In genomic region chr15:45129651-45130129, GRCh38 we compare ENCODE assay signal across 11 cellular contexts. TPM values are rescaled to one million over a fixed set of nuclear protein-coding genes. Genes with fewer than 3 reads are reported as not detected.
DNase-seq lines count a peak whose midpoint lies in the region; ATAC-seq and TF ChIP-seq lines count a peak whose summit lies in the region.
"Had no signal": no experiment of that assay in that cellular context is flagged by ENCODE, and none has a peak within 500 bp of the region (broad histone marks: within the 10 kb centered on the region; RNA-seq: fewer than 3 reads in every experiment).

DUOX1 (plus strand) TSS chr15:45129994; CDS start chr15:45131967, 1,973 bp downstream.
DUOXA1 (minus strand) TSS chr15:45129879; CDS start chr15:45123014, 6,865 bp downstream.

- no peaks in the 10 kb centered on the region for H3K4me1 ChIP-seq in urinary bladder (ENCODE audit: insufficient read depth)

- H3K4me3 ChIP-seq in urinary bladder (ENCODE audit: low read depth, low read length), result peak within 1 kb of the TSS; percentile 25

- peak; percentile 87 for ATAC-seq in Right ventricle myocardium inferior
- ATAC-seq in naive B cell (ENCODE audit: low read depth in 2 of 2), result peak; percentile 72 to 77

- H3K4me1 Mint-ChIP-seq in endothelial cell (ENCODE audit: unreplicated experiment) (peaks cover 4% of the 10 kb centered on the region), naive B cell (peaks cover 8 to 21% (median 10%) of the 10 kb centered on the region in 3 donors)

- no peaks in the 10 kb centered on the region for H3K36me3 ChIP-seq in urinary bladder (ENCODE audit: insufficient read depth)

- intact Hi-C loops in Right ventricle myocardium inferior (cut with DNase I) (no loop called here), cardiac septum (cut with DNase I) (no loop called here)

- H3K27ac Mint-ChIP-seq in endothelial cell (ENCODE audit: unreplicated experiment) (no peak within 1 kb of the TSS), naive B cell (peak within 1 kb of the TSS in 2 of 6 donors; percentile 12 to 43)

- TF ChIP-seq CTCF in endothelial cell (IDR thresholded peaks at IDR 0.05; ENCODE audit: unreplicated experiment), result no peak

- H3K4me3 Mint-ChIP-seq in endothelial cell (ENCODE audit: unreplicated experiment), result no peak within 1 kb of the TSS
- H3K4me3 Mint-ChIP-seq in naive B cell, result peak within 1 kb of the TSS; percentile 42 to 81 (median 68)

- 3% methylated on average over 46 of the region's 46 CpGs for WGBS in urinary bladder

- H3K9me3 Mint-ChIP-seq in endothelial cell (ENCODE audit: unreplicated experiment) (no peaks in the 10 kb centered on the region), naive B cell (peaks cover 0 to 1% (median 0%) of the 10 kb centered on the region in 7 donors)

- peaks cover 44% of the 10 kb centered on the region for H3K27me3 Mint-ChIP-seq in endothelial cell (ENCODE audit: unreplicated experiment)
- H3K27me3 Mint-ChIP-seq in naive B cell, result peaks cover 68 to 89% (median 84%) of the 10 kb centered on the region in 3 donors

- DNase-seq in Right ventricle myocardium inferior (ENCODE audit: missing footprints) (peak; percentile 67), cardiac septum (ENCODE audit: low spot score) (no peak), endothelial cell (ENCODE audit: low spot score) (peak; percentile 29), naive B cell (no peak), NCI-H2029 treated with DMSO at 0.1 percent for 48 hours (lab: John Stamatoyannopoulos, UW) (no peak), KG1 (lab: John Stamatoyannopoulos, UW) (no peak), COLO829 (ENCODE audit: low spot score) (no peak)
- DNase-seq: dermis blood vessel endothelial cell, SHP77 treated with DMSO at 0.1 percent for 48 hours had no signal

- H3K27ac ChIP-seq in urinary bladder (ENCODE audit: low read depth), result no peak within 1 kb of the TSS
- H3K27ac ChIP-seq: C4-2B had no signal

- H3K36me3 Mint-ChIP-seq in endothelial cell (ENCODE audit: low read depth, unreplicated experiment) (peaks cover 8% of the 10 kb centered on the region), naive B cell (peaks cover 0 to 10% of the 10 kb centered on the region in 2 donors)

RNA-seq across cellular contexts. Expression of gene DUOX1, which starts in this region (rescaled TPM):
- 1.0 TPM for total RNA-seq in Right ventricle myocardium inferior
- 0.59 TPM for total RNA-seq in cardiac septum
- not detected for total RNA-seq in endothelial cell (ENCODE audit: unreplicated experiment)
- polyA plus RNA-seq in naive B cell (ENCODE audit: low read depth in 6 of 6), result 1 to 10 TPM in 3 of 6 donors, under 1 TPM in 3; 0.29 to 4.2 (median 1.3) TPM
- 10.3 TPM for total RNA-seq in urinary bladder
- polyA plus RNA-seq in urinary bladder, result 7.1 TPM
- total RNA-seq: dermis blood vessel endothelial cell had no signal

RNA-seq across cellular contexts. Expression of gene DUOXA1, which starts in this region (rescaled TPM):
- 0.68 TPM for total RNA-seq in Right ventricle myocardium inferior
- total RNA-seq in cardiac septum, result 0.73 TPM
- total RNA-seq in endothelial cell (ENCODE audit: unreplicated experiment), result 1.9 TPM
- not detected for polyA plus RNA-seq in naive B cell (ENCODE audit: low read depth in 6 of 6)
- 12.3 TPM for total RNA-seq in urinary bladder
- polyA plus RNA-seq in urinary bladder, result 12.1 TPM
- total RNA-seq: dermis blood vessel endothelial cell had no signal

Comparison
In these comparisons a context has a peak if more than half of its experiments do, and no peak if none do; other contexts are left out.
1. RNA of gene DUOXA1 (polyA plus RNA-seq): 12.1 TPM in urinary bladder (single experiment); not detected in naive B cell; every median in the first group is over 10 times any median in the second.
2. DNase-seq: peak in Right ventricle myocardium inferior (single experiment) and endothelial cell (single experiment); none in cardiac septum (single experiment), naive B cell (single experiment), NCI-H2029 treated with DMSO at 0.1 percent for 48 hours (single experiment), KG1 (single experiment) and COLO829 (single experiment).